Comparison of ENCODE assay signal across 8 cellular contexts in the genomic region with DNA sequence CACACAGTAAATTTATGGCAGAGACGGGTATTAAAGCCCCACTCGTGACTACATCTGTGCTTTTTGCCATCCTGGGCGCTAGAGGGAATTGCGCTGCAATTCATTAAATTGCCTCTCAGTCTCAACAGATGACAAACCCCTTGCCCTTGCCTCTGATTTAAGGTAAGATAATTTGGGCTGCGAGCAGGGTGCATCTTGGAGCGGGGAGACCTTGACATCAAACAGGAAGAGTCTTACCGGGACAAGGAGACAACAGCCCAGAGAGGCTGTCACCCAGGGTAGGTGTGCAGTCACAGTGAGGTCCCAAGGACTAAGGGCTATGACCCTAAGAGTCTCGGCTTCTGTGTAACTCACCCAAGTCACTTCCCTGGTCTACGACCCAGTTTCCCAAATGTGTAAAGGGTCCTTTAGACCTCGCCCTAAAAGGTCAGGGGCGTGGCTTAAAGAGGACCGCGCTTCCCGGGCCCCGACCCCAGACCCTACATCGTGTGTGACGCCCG. TPM values are rescaled to one million over a fixed set of nuclear protein-coding genes. Genes with fewer than 3 reads are reported as not detected.
DNase-seq lines count a peak whose midpoint lies in the region; ATAC-seq and TF ChIP-seq lines count a peak whose summit lies in the region.

No MANE protein-coding gene starts in this region.

- H3K4me1 ChIP-seq in endocrine pancreas (ENCODE audit: control insufficient read depth, insufficient read depth, low read length) = no peaks in the 10 kb centered on the region

- ATAC-seq in HG02840 (IDR thresholded peaks at IDR 0.05; ENCODE audit: low FRiP score, unreplicated experiment) (peak; percentile 12), natural killer cell (peak; percentile 33 to 46 (median 41))

- peak overlapping the region; percentile 88 for H3K27ac ChIP-seq in RWPE1

- POLR2A ChIA-PET in RWPE1 (lab: Yijun Ruan, JAX; ENCODE audit: low non-redundant PET) = no interaction called here

- H3K36me3 ChIP-seq in endocrine pancreas (ENCODE audit: control insufficient read depth, insufficient read depth, low read length) = no peaks in the 10 kb centered on the region

- CTCF ChIA-PET in RWPE1 (lab: Yijun Ruan, JAX) = no interaction called here

- peak overlapping the region; percentile 99 for H3K4me3 Mint-ChIP-seq in natural killer cell

- TF ChIP-seq CTCF in RWPE1 (conservative IDR thresholded peaks at IDR 0.05; ENCODE audit: low read depth) (no peak), natural killer cell (IDR thresholded peaks at IDR 0.05) (no peak)

- H3K9ac ChIP-seq in endocrine pancreas (ENCODE audit: control insufficient read depth, insufficient read depth, low read length) = peak overlapping the region; percentile 67

- no peaks in the 10 kb centered on the region for H3K36me3 Mint-ChIP-seq in natural killer cell

- H3K27me3 Mint-ChIP-seq in natural killer cell (ENCODE audit: low read depth in 2 of 2) = no peaks in the 10 kb centered on the region

- intact Hi-C loops in natural killer cell (cut with micrococcal nuclease) = loop anchor here (1.0 kb wide), 1 partner anchor 42 kb away; a partner anchor contains a TSS

- H3K27me3 ChIP-seq in endocrine pancreas (ENCODE audit: control insufficient read depth, insufficient read depth, low read length) = no peaks in the 10 kb centered on the region

- H3K9me3 ChIP-seq in endocrine pancreas (ENCODE audit: control insufficient read depth, low read length) = no peaks in the 10 kb centered on the region

- peaks cover 14 to 20% of the 10 kb centered on the region in 2 donors for H3K4me1 Mint-ChIP-seq in natural killer cell

- peak overlapping the region; percentile 62 for H3K4me3 ChIP-seq in endocrine pancreas (ENCODE audit: control insufficient read depth, insufficient read depth, low read length)

- no peaks in the 10 kb centered on the region for H3K9me3 Mint-ChIP-seq in natural killer cell

- DNase-seq in NCI-H345 (lab: John Stamatoyannopoulos, UW) (peak; percentile 48), NCI-H345 treated with DMSO at 0.1 percent for 48 hours (lab: John Stamatoyannopoulos, UW; ENCODE audit: unreplicated experiment) (no peak), RWPE1 (ENCODE audit: low spot score) (peak; percentile 5), natural killer cell (no peak), activated gamma-delta T cell (lab: John Stamatoyannopoulos, UW) (no peak), NCI-H128 (lab: John Stamatoyannopoulos, UW; ENCODE audit: unreplicated experiment) (no peak)

- H3K27ac Mint-ChIP-seq in natural killer cell = peak overlapping the region; percentile 96 to 99

RNA-seq across cellular contexts. Expression of a gene that starts 0.4 kb away (rescaled TPM):
- 100 to 1,000 TPM; 102 to 132 (median 107) TPM for total RNA-seq in natural killer cell

RNA-seq across cellular contexts. Expression of a gene that starts 42.0 kb away (rescaled TPM):
- total RNA-seq in natural killer cell = 10 to 100 TPM; 40.4 to 46.1 (median 40.7) TPM

Comparison
In these comparisons a context has a peak if more than half of its experiments do, and no peak if none do; other contexts are left out.
1. DNase-seq: peak in NCI-H345 (single experiment) and RWPE1 (single experiment); none in NCI-H345 treated with DMSO at 0.1 percent for 48 hours (single experiment), natural killer cell (single experiment), activated gamma-delta T cell (single experiment) and NCI-H128 (single experiment).